ENCODE assay signal across 13 cellular contexts in genomic region chr11:121352301-121352891, GRCh38.
DNase-seq lines count a peak whose midpoint lies in the region; FAIRE-seq and TF ChIP-seq lines count a peak whose summit lies in the region.
"Had no signal": no experiment of that assay in that cellular context is flagged by ENCODE, and none has a peak within 500 bp of the region (broad histone marks: within the 10 kb centered on the region; RNA-seq: fewer than 3 reads in every experiment).

No MANE protein-coding gene starts in this region.

- no peaks in the 10 kb centered on the region for H3K27me3 ChIP-seq in WERI-Rb-1 (ENCODE audit: insufficient read depth, low read depth, severe bottlenecking)
- H3K27me3 ChIP-seq: cardiac muscle cell had no signal

- no peaks in the 10 kb centered on the region for H3K9me3 ChIP-seq in WERI-Rb-1 (ENCODE audit: severe bottlenecking)

- DNase-seq in LNCaP clone FGC (ENCODE audit: low read depth): peak; percentile 64
- DNase-seq in NCI-H2227 (lab: John Stamatoyannopoulos, UW; ENCODE audit: unreplicated experiment): peak; percentile 21
- DNase-seq in nucleus accumbens (lab: John Stamatoyannopoulos, UW): peak in 52 of 56 donors; percentile 12 to 86 (median 60)
- DNase-seq in SW 1271 (lab: John Stamatoyannopoulos, UW): no peak
- DNase-seq in LoVo (ENCODE audit: low spot score): no peak
- no peak for DNase-seq in WERI-Rb-1
- DNase-seq in HTR-8/SVneo (ENCODE audit: insufficient read length, low spot score): no peak
- DNase-seq: activated naive CD4-positive, alpha-beta T cell treated with anti-CD3 and anti-CD28 coated beads for 36 hours; H9; Kasumi-1; stimulated activated naive CD8-positive, alpha-beta T cell treated with anti-CD3 and anti-CD28 coated beads, Interleukin-15, amount 100 ng/mL, for 72 hours had no signal

- H3K36me3 ChIP-seq in WERI-Rb-1: no peaks in the 10 kb centered on the region
- H3K36me3 ChIP-seq: cardiac muscle cell had no signal

- no peak for TF ChIP-seq CTCF in LNCaP clone FGC (IDR thresholded peaks at IDR 0.05; ENCODE audit: control insufficient read depth, extremely low read depth, insufficient read depth)
- no peak for TF ChIP-seq CTCF in WERI-Rb-1 (IDR thresholded peaks at IDR 0.05; ENCODE audit: low read depth, low read length)

- no peak for FAIRE-seq in HTR-8/SVneo (lab: Jason Lieb, UNC)

- H3K4me3 ChIP-seq in LNCaP clone FGC (ENCODE audit: low read depth, low read length) (no peak overlapping the region), WERI-Rb-1 (ENCODE audit: low read depth, low read length) (no peak overlapping the region)
- H3K4me3 ChIP-seq: cardiac muscle cell had no signal

- H3K27ac ChIP-seq in cingulate gyrus (ENCODE audit: low read depth, low read length) (peak overlapping the region; percentile 80), WERI-Rb-1 (no peak overlapping the region)
- H3K27ac ChIP-seq: cardiac muscle cell had no signal

Comparison
In these comparisons a context has a peak if more than half of its experiments do, and no peak if none do; other contexts are left out.
1. DNase-seq: peak in LNCaP clone FGC (single experiment), NCI-H2227 (single experiment) and nucleus accumbens (52 of 56); none in SW 1271 (0 of 2), LoVo (single experiment), WERI-Rb-1 (single experiment) and HTR-8/SVneo (single experiment).